Comparison of ENCODE assay signal across 14 cellular contexts in genomic region chr5:42953061-42953460, GRCh38.
DNase-seq lines count a peak whose midpoint lies in the region; ATAC-seq and TF ChIP-seq lines count a peak whose summit lies in the region.
"Had no signal": no experiment of that assay in that cellular context is flagged by ENCODE, and none has a peak within 500 bp of the region (broad histone marks: within the 10 kb centered on the region; RNA-seq: fewer than 3 reads in every experiment).

No MANE protein-coding gene starts in this region.

- H3K4me3 ChIP-seq in CD8-positive, alpha-beta T cell (ENCODE audit: low read depth, low read length) = no peak overlapping the region
- H3K4me3 ChIP-seq in astrocyte of the cerebellum (ENCODE audit: low read depth, low read length) = peak overlapping the region; percentile 46
- no peak overlapping the region for H3K4me3 ChIP-seq in mucosa of descending colon
- H3K4me3 ChIP-seq: SJCRH30 had no signal

- peak overlapping the region; percentile 99 for H3K27ac Mint-ChIP-seq in CD8-positive, alpha-beta T cell
- H3K27ac Mint-ChIP-seq in natural killer cell = peak overlapping the region; percentile 97 to 99

- peaks cover 31% of the 10 kb centered on the region for H3K4me1 Mint-ChIP-seq in CD8-positive, alpha-beta T cell (ENCODE audit: low read depth)
- peaks cover 33 to 44% of the 10 kb centered on the region in 2 donors for H3K4me1 Mint-ChIP-seq in natural killer cell

- no peaks in the 10 kb centered on the region for H3K36me3 ChIP-seq in CD8-positive, alpha-beta T cell (ENCODE audit: insufficient read depth, low read length)
- no peaks in the 10 kb centered on the region for H3K36me3 ChIP-seq in KOPT-K1 (ENCODE audit: insufficient read depth, low read length)
- H3K36me3 ChIP-seq in mucosa of descending colon (ENCODE audit: low read depth) = no peaks in the 10 kb centered on the region
- H3K36me3 ChIP-seq: gastroesophageal sphincter, sigmoid colon, SJCRH30, WERI-Rb-1 had no signal

- H3K27me3 Mint-ChIP-seq in CD8-positive, alpha-beta T cell (ENCODE audit: low read depth) = no peaks in the 10 kb centered on the region
- no peaks in the 10 kb centered on the region for H3K27me3 Mint-ChIP-seq in natural killer cell (ENCODE audit: low read depth in 2 of 2)

- no peaks in the 10 kb centered on the region for H3K27me3 ChIP-seq in CD8-positive, alpha-beta T cell (ENCODE audit: insufficient read depth, low read length)
- H3K27me3 ChIP-seq: SJCRH30 had no signal

- H3K9me3 Mint-ChIP-seq in CD8-positive, alpha-beta T cell = peaks cover 4% of the 10 kb centered on the region
- H3K9me3 Mint-ChIP-seq in natural killer cell = peaks cover 0 to 5% of the 10 kb centered on the region in 2 donors

- no peak for DNase-seq in CD8-positive, alpha-beta T cell
- DNase-seq in astrocyte of the cerebellum (ENCODE audit: low read depth) = no peak
- DNase-seq in natural killer cell = no peak
- no peak for DNase-seq in DMS 273 treated with DMSO at 0.1 percent for 48 hours (lab: John Stamatoyannopoulos, UW)
- no peak for DNase-seq in mucosa of descending colon
- DNase-seq: activated effector memory CD4-positive, alpha-beta T cell treated with Interleukin-2 at 50 U/mL for 16 hours; COR-L47; NCI-H187 treated with DMSO at 0.1 percent for 48 hours; sigmoid colon; SJCRH30; WERI-Rb-1 had no signal

- H3K4me3 Mint-ChIP-seq in CD8-positive, alpha-beta T cell = peak overlapping the region; percentile 94
- peak overlapping the region; percentile 88 for H3K4me3 Mint-ChIP-seq in natural killer cell

- no peak for ATAC-seq in CD8-positive, alpha-beta T cell
- ATAC-seq in natural killer cell (no peak), GM21390 (IDR thresholded peaks at IDR 0.05; ENCODE audit: unreplicated experiment) (no peak), mucosa of descending colon (no peak)
- ATAC-seq: gastroesophageal sphincter had no signal

- peaks cover 13% of the 10 kb centered on the region for H3K9me3 ChIP-seq in CD8-positive, alpha-beta T cell (ENCODE audit: low read length)
- H3K9me3 ChIP-seq in KOPT-K1 (ENCODE audit: insufficient read depth, low read length, poor library complexity, severe bottlenecking) (peaks cover 21% of the 10 kb centered on the region), mucosa of descending colon (no peaks in the 10 kb centered on the region)
- H3K9me3 ChIP-seq: sigmoid colon had no signal

- POLR2A ChIA-PET in CD8-positive, alpha-beta T cell (lab: Charles Lee) = interaction anchor here (0.8 to 10.2 kb wide), 11 partner anchors 18 to 531 kb away, joined by 3 to 275 read pairs (median 32); partner anchors contain the start of genes ANXA2R, TMEM267 and ZNF131

- no peak overlapping the region for H3K27ac ChIP-seq in CD8-positive, alpha-beta T cell (ENCODE audit: low read depth, low read length)
- peak overlapping the region; percentile 95 for H3K27ac ChIP-seq in KOPT-K1 (ENCODE audit: low read depth, low read length, poor library complexity, severe bottlenecking)
- H3K27ac ChIP-seq: gastroesophageal sphincter, sigmoid colon, SJCRH30, WERI-Rb-1 had no signal

- H3K4me1 ChIP-seq in CD8-positive, alpha-beta T cell (ENCODE audit: insufficient read depth, low read length) = peaks cover 20% of the 10 kb centered on the region
- H3K4me1 ChIP-seq in mucosa of descending colon (ENCODE audit: low read depth) = peaks cover 32% of the 10 kb centered on the region
- H3K4me1 ChIP-seq: SJCRH30 had no signal

- H3K36me3 Mint-ChIP-seq in CD8-positive, alpha-beta T cell = peaks cover 16% of the 10 kb centered on the region
- H3K36me3 Mint-ChIP-seq in natural killer cell = no peaks in the 10 kb centered on the region

- CTCF ChIA-PET in CD8-positive, alpha-beta T cell (lab: Charles Lee) = interaction anchor here (0.9 to 8.1 kb wide), 5 partner anchors 39 to 89 kb away, joined by 3 to 99 read pairs (median 26); no protein-coding TSS in a partner anchor

- no peak for TF ChIP-seq CTCF in CD8-positive, alpha-beta T cell (IDR thresholded peaks at IDR 0.05)
- TF ChIP-seq CTCF in astrocyte of the cerebellum (IDR thresholded peaks at IDR 0.05; ENCODE audit: low read depth, low read length, missing control alignments) (no peak), natural killer cell (IDR thresholded peaks at IDR 0.05) (no peak), mucosa of descending colon (IDR thresholded peaks at IDR 0.05) (no peak)

- in situ Hi-C loops in astrocyte of the cerebellum (cut with HindIII; ENCODE audit: low sequenced_read_pairs) = no loop called here

- intact Hi-C loops in CD8-positive, alpha-beta T cell (cut with DNase I, micrococcal nuclease) = no loop called here
- intact Hi-C loops in natural killer cell (cut with micrococcal nuclease) (loop anchor here (5.0 kb wide), 3 partner anchors 169 to 604 kb away; partner anchors contain the start of genes PAIP1, TMEM267 and ZNF131), mucosa of descending colon (cut with DNase I, micrococcal nuclease) (no loop called here)
